Comparison of ENCODE assay signal across 8 cellular contexts in the genomic region with DNA sequence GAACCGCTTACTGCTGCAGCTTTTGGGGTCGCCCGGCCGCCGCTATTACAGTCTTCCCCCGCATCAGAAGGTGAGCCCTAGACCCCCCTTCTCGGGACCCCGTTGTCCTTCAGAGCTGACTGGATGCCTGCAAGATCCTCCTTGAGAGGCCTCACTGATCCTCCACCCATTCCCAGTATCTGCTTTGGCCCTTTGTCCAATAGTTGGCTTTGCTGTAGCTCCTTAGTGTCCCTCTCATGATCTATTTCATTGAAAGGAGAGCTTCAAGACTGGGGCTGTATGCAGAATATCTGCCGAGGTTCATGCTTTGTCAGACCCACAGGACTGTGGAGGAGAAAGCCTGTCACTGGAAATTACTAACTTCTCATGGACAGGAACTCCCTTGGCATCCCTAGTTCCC. TPM values are rescaled to one million over a fixed set of nuclear protein-coding genes. Genes with fewer than 3 reads are reported as not detected.
DNase-seq lines count a peak whose midpoint lies in the region; ATAC-seq and TF ChIP-seq lines count a peak whose summit lies in the region.

No MANE protein-coding gene starts in this region.

- no peak for TF ChIP-seq POLR2A in Peyer's patch (IDR thresholded peaks at IDR 0.05)

- peak; percentile 12 for ATAC-seq in GM19395 (IDR thresholded peaks at IDR 0.05; ENCODE audit: unreplicated experiment)

- no peak for DNase-seq in Peyer's patch
- DNase-seq in endothelial cell (ENCODE audit: low spot score) = no peak
- DNase-seq in stimulated activated CD8-positive, alpha-beta memory T cell treated with anti-CD3 and anti-CD28 coated beads, Interleukin-4, amount 100 ng/mL, for 48 hours = no peak
- no peak for DNase-seq in NCI-H1694 treated with DMSO at 0.1 percent for 48 hours (lab: John Stamatoyannopoulos, UW)
- DNase-seq in HPDE6-E6E7 (ENCODE audit: extremely low spot score) = no peak

- H3K36me3 Mint-ChIP-seq in endothelial cell (ENCODE audit: low read depth, unreplicated experiment) = peaks cover 18% of the 10 kb centered on the region

- H3K9me3 Mint-ChIP-seq in endothelial cell (ENCODE audit: unreplicated experiment) = no peaks in the 10 kb centered on the region

- peak overlapping the region; percentile 82 to 96 (median 91) for H3K9ac ChIP-seq in BLaER1 treated with 17β-estradiol and CSF1 and Interleukin-3, amounts not matched to agents 10 nM and 100 nM
- peak overlapping the region; percentile 85 to 96 for H3K9ac ChIP-seq in mucosa of rectum (ENCODE audit: low read depth in 1 of 2, low read length in 2 of 2)

- H3K9me3 ChIP-seq in BLaER1 treated with 17β-estradiol and CSF1 and Interleukin-3, amounts not matched to agents 10 nM and 100 nM (replicated peaks in 1 of 11) = no peaks in the 10 kb centered on the region
- H3K9me3 ChIP-seq in Peyer's patch (no peaks in the 10 kb centered on the region), mucosa of rectum (ENCODE audit: control insufficient read depth in 2 of 2, low read length in 2 of 2) (no peaks in the 10 kb centered on the region)

- TF ChIP-seq CTCF in Peyer's patch (IDR thresholded peaks at IDR 0.05) = no peak
- TF ChIP-seq CTCF in endothelial cell (IDR thresholded peaks at IDR 0.05; ENCODE audit: unreplicated experiment) = no peak

- H3K27ac ChIP-seq in BLaER1 treated with 17β-estradiol and CSF1 and Interleukin-3, amounts not matched to agents 10 nM and 100 nM = peak overlapping the region; percentile 53 to 94 (median 90)
- peak overlapping the region; percentile 85 to 91 (median 87) for H3K27ac ChIP-seq in Peyer's patch
- peak overlapping the region; percentile 93 to 96 for H3K27ac ChIP-seq in mucosa of rectum (ENCODE audit: low read depth in 2 of 2, low read length in 2 of 2)

- no peaks in the 10 kb centered on the region for H3K27me3 ChIP-seq in BLaER1 treated with 17β-estradiol and CSF1 and Interleukin-3, amounts not matched to agents 10 nM and 100 nM
- no peaks in the 10 kb centered on the region for H3K27me3 ChIP-seq in Peyer's patch
- no peaks in the 10 kb centered on the region for H3K27me3 ChIP-seq in mucosa of rectum (ENCODE audit: control insufficient read depth in 2 of 2, insufficient read depth in 2 of 2, low read length in 2 of 2)

- peaks cover 3% of the 10 kb centered on the region for H3K27me3 Mint-ChIP-seq in endothelial cell (ENCODE audit: unreplicated experiment)

- H3K4me3 ChIP-seq in BLaER1 treated with 17β-estradiol and CSF1 and Interleukin-3, amounts not matched to agents 10 nM and 100 nM = peak overlapping the region; percentile 74 to 99 (median 92)
- H3K4me3 ChIP-seq in Peyer's patch (peak overlapping the region; percentile 61 to 70 (median 64)), mucosa of rectum (ENCODE audit: low read length in 2 of 2) (peak overlapping the region; percentile 88 to 97)

- peak overlapping the region; percentile 98 for H3K4me3 Mint-ChIP-seq in endothelial cell (ENCODE audit: unreplicated experiment)

- H3K4me2 ChIP-seq in BLaER1 treated with 17β-estradiol and CSF1 and Interleukin-3, amounts not matched to agents 10 nM and 100 nM = peak overlapping the region; percentile 80 to 97 (median 89)

- H3K36me3 ChIP-seq in BLaER1 treated with 17β-estradiol and CSF1 and Interleukin-3, amounts not matched to agents 10 nM and 100 nM = peaks cover 28 to 30% (median 29%) of the 10 kb centered on the region in 11 experiments
- peaks cover 0 to 29% (median 0%) of the 10 kb centered on the region in 3 donors for H3K36me3 ChIP-seq in Peyer's patch
- peaks cover 24 to 31% of the 10 kb centered on the region in 2 donors for H3K36me3 ChIP-seq in mucosa of rectum (ENCODE audit: control insufficient read depth in 2 of 2, insufficient read depth in 2 of 2, low read length in 2 of 2)

- peaks cover 0 to 5% (median 0%) of the 10 kb centered on the region in 11 experiments; a peak in 1 of 22 replicates for H4K20me1 ChIP-seq in BLaER1 treated with 17β-estradiol and CSF1 and Interleukin-3, amounts not matched to agents 10 nM and 100 nM

- H3K4me1 ChIP-seq in BLaER1 treated with 17β-estradiol and CSF1 and Interleukin-3, amounts not matched to agents 10 nM and 100 nM = peaks cover 12 to 20% (median 16%) of the 10 kb centered on the region in 10 experiments
- H3K4me1 ChIP-seq in Peyer's patch (peaks cover 0 to 10% (median 0%) of the 10 kb centered on the region in 4 donors), mucosa of rectum (ENCODE audit: control insufficient read depth in 2 of 2, insufficient read depth in 2 of 2, low read length in 2 of 2) (peaks cover 4 to 8% of the 10 kb centered on the region in 2 donors)

- peaks cover 16% of the 10 kb centered on the region for H3K4me1 Mint-ChIP-seq in endothelial cell (ENCODE audit: unreplicated experiment)

- no peak overlapping the region for H3K27ac Mint-ChIP-seq in endothelial cell (ENCODE audit: unreplicated experiment)

RNA-seq across cellular contexts. Expression of a gene that starts 0.5 kb away (rescaled TPM):
- total RNA-seq in Peyer's patch (10 to 100 TPM; 23.2 to 28.6 (median 27.0) TPM), endothelial cell (ENCODE audit: unreplicated experiment) (28.2 TPM)

RNA-seq across cellular contexts. Expression of a gene that starts 48.1 kb away (rescaled TPM):
- total RNA-seq in Peyer's patch (10 to 100 TPM in 1 of 4 donors, 1 to 10 TPM in 1, not detected in 2; 2.8 to 11.6 TPM), endothelial cell (ENCODE audit: unreplicated experiment) (2.5 TPM)

RNA-seq across cellular contexts. Expression of a gene that starts 48.4 kb away (rescaled TPM):
- 10 to 100 TPM; 10.1 to 28.1 (median 11.8) TPM for total RNA-seq in Peyer's patch
- 21.8 TPM for total RNA-seq in endothelial cell (ENCODE audit: unreplicated experiment)
